ENCODE assay signal across 1 cellular context in the genomic region with DNA sequence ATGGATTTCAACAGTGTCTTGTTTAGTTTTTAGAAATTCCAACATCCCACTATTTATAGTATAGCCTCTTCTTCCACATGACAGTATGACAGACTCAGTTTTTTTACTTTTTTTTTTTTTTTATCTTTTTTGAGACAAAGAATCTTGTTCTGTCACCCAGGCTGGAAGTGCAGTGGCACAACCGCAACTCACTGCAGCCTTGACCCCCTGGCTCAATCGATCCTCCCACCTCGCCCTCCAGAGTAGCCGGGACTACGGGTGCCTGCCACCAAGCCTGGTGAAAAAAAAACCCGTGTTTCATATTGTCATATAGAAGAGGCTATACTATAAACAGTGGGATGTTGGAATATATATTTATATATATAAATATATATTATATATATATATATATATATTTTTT.
TF ChIP-seq lines count a peak whose summit lies in the region.

No MANE protein-coding gene starts in this region.

TF ChIP-seq in GM12878, 131 proteins besides CTCF, POLR2A, EP300 and RAD21:
- no peak for TF ChIP-seq NR2C2 (IDR thresholded peaks at IDR 0.05; ENCODE audit: borderline replicate concordance, control insufficient read depth, insufficient read length, low read depth)
- TF ChIP-seq HDGF (IDR thresholded peaks at IDR 0.05): no peak
- TF ChIP-seq MTA2 (IDR thresholded peaks at IDR 0.05; ENCODE audit: low read depth): no peak
